ENCODE assay signal across 8 cellular contexts in genomic region chrX:101407748-101408529, GRCh38. TPM values are rescaled to one million over a fixed set of nuclear protein-coding genes. Genes with fewer than 3 reads are reported as not detected.
DNase-seq lines count a peak whose midpoint lies in the region; ATAC-seq and TF ChIP-seq lines count a peak whose summit lies in the region.

GLA (minus strand) TSS chrX:101407925; CDS start chrX:101407903, 22 bp downstream.
HNRNPH2 (plus strand) TSS chrX:101408222; CDS start chrX:101411989, 3,767 bp downstream.

- H3K36me3 ChIP-seq in A673 (ENCODE audit: insufficient read depth, low read length, poor library complexity, severe bottlenecking) (peaks cover 11% of the 10 kb centered on the region), breast epithelium (no peaks in the 10 kb centered on the region), skeletal muscle tissue (ENCODE audit: control insufficient read depth in 3 of 3, insufficient read depth in 3 of 3, low read length in 3 of 3) (peaks cover 2 to 8% (median 5%) of the 10 kb centered on the region in 3 donors)

- ATAC-seq in GM18868 (IDR thresholded peaks at IDR 0.05; ENCODE audit: unreplicated experiment) (peak; percentile 90), HG03135 (IDR thresholded peaks at IDR 0.05; ENCODE audit: unreplicated experiment) (peak; percentile 92)

- intact Hi-C loops in A673 (cut with micrococcal nuclease; ENCODE audit: unreplicated experiment): no loop called here
- intact Hi-C loops in breast epithelium (cut with DNase I; ENCODE audit: low total_unique reads): no loop called here

- no peaks in the 10 kb centered on the region for H3K27me3 ChIP-seq in A673 (replicated peaks; ENCODE audit: insufficient read depth, low read depth, low read length, poor library complexity)
- H3K27me3 ChIP-seq in breast epithelium: peaks cover 0 to 15% of the 10 kb centered on the region in 2 donors
- H3K27me3 ChIP-seq in skeletal muscle tissue (ENCODE audit: control insufficient read depth in 3 of 3, insufficient read depth in 3 of 3, low read length in 3 of 3): no peaks in the 10 kb centered on the region

- TF ChIP-seq CTCF in A673 (conservative IDR thresholded peaks at IDR 0.05; ENCODE audit: low read depth, low read length) (no peak), VCaP (conservative IDR thresholded peaks at IDR 0.05) (no peak), breast epithelium (IDR thresholded peaks at IDR 0.05) (peak in 2 of 3 donors; percentile 19 to 45)

- CTCF ChIA-PET in A673 (lab: Charles Lee): no interaction called here

- H3K4me3 ChIP-seq in A673 (ENCODE audit: low read depth, low read length, poor library complexity, severe bottlenecking) (peak within 1 kb of the TSS; percentile 80), breast epithelium (peak within 1 kb of the TSS; percentile 59 to 80 (median 60)), iPS-18c (ENCODE audit: insufficient read depth, low read depth, low read length) (peak within 1 kb of the TSS; percentile 72), skeletal muscle tissue (ENCODE audit: low read length in 3 of 3) (peak within 1 kb of the TSS; percentile 92 to 95 (median 93))

- POLR2A ChIA-PET in A673 (lab: Charles Lee; ENCODE audit: low non-redundant PET): no interaction called here

- TF ChIP-seq POLR2A in breast epithelium (IDR thresholded peaks at IDR 0.05): peak; percentile 78

- BruUV-seq in A673 (replicated peaks; lab: Mats Ljungman, UMichigan): no TSS peak

- peak within 1 kb of the TSS; percentile 81 to 92 (median 86) for H3K9ac ChIP-seq in skeletal muscle tissue (ENCODE audit: low read depth in 1 of 3, low read length in 3 of 3)

- H3K9me3 ChIP-seq in A673 (ENCODE audit: low read depth, low read length, poor library complexity, severe bottlenecking) (no peaks in the 10 kb centered on the region), breast epithelium (no peaks in the 10 kb centered on the region), iPS-18c (ENCODE audit: control insufficient read depth, insufficient read depth, low read length) (no peaks in the 10 kb centered on the region), skeletal muscle tissue (ENCODE audit: control insufficient read depth in 3 of 3, low read length in 3 of 3) (no peaks in the 10 kb centered on the region)

- H3K4me1 ChIP-seq in A673 (ENCODE audit: insufficient read depth, low read length, poor library complexity, severe bottlenecking): peaks cover 5% of the 10 kb centered on the region
- no peaks in the 10 kb centered on the region for H3K4me1 ChIP-seq in breast epithelium
- H3K4me1 ChIP-seq in skeletal muscle tissue (ENCODE audit: control insufficient read depth in 3 of 3, insufficient read depth in 3 of 3, low read length in 3 of 3): peaks cover 13 to 24% (median 18%) of the 10 kb centered on the region in 3 donors

- H3K27ac ChIP-seq in A673 (ENCODE audit: low read depth, low read length, poor library complexity, severe bottlenecking) (peak within 1 kb of the TSS; percentile 98), VCaP (peak within 1 kb of the TSS; percentile 55), breast epithelium (peak within 1 kb of the TSS; percentile 94 to 97), skeletal muscle tissue (ENCODE audit: low read depth, low read length) (peak within 1 kb of the TSS; percentile 90)

- DNase-seq in A673 (ENCODE audit: low spot score) (peak; percentile 96), NCI-H2196 treated with DMSO at 0.1 percent for 48 hours (lab: John Stamatoyannopoulos, UW; ENCODE audit: unreplicated experiment) (peak; percentile 86), breast epithelium (ENCODE audit: low spot score in 2 of 2) (peak; percentile 86 to 96)

RNA-seq across cellular contexts. Expression of gene GLA, which starts in this region (rescaled TPM):
- total RNA-seq in A673 (2021): 50.2 and 61.8 TPM in 2 replicates
- 10 to 100 TPM; 20.5 to 43.0 (median 31.5) TPM for total RNA-seq in breast epithelium
- 16.2 TPM for total RNA-seq in skeletal muscle tissue

RNA-seq across cellular contexts. Expression of gene HNRNPH2, which starts in this region (rescaled TPM):
- total RNA-seq in A673 (2021) (46.0 and 48.8 TPM in 2 replicates), breast epithelium (10 to 100 TPM; 48.5 to 83.9 (median 66.2) TPM), skeletal muscle tissue (53.2 TPM)

Comparison
In these comparisons a context has a peak if more than half of its experiments do, and no peak if none do; other contexts are left out.
1. Peak in every context shown above with its lines: DNase-seq, ATAC-seq, H3K4me3 ChIP-seq and H3K27ac ChIP-seq.
2. CTCF ChIP-seq: peak in breast epithelium (2 of 3); none in A673 (single experiment) and VCaP (single experiment).